ENCODE assay signal across 9 cellular contexts in genomic region chr14:56491299-56492285, GRCh38.
DNase-seq lines count a peak whose midpoint lies in the region; ATAC-seq and TF ChIP-seq lines count a peak whose summit lies in the region.
"Had no signal": no experiment of that assay in that cellular context is flagged by ENCODE, and none has a peak within 500 bp of the region (broad histone marks: within the 10 kb centered on the region; RNA-seq: fewer than 3 reads in every experiment).

No MANE protein-coding gene starts in this region.

- ATAC-seq in memory B cell (ENCODE audit: low read depth) (peak; percentile 77), upper lobe of left lung (ENCODE audit: low FRiP score in 2 of 2) (peak; percentile 64 to 82)

- POLR2A ChIA-PET in HEK293T (lab: Yijun Ruan, JAX): no interaction called here

- WGBS in upper lobe of left lung, 2 donors: 31 to 32% methylated on average over 10 of the region's 10 CpGs

- CTCF ChIA-PET in HEK293T (lab: Yijun Ruan, JAX): interaction anchor here (0.7 to 1.4 kb wide), 7 partner anchors 21 to 823 kb away, joined by 3 to 7 read pairs (median 4); no protein-coding TSS in a partner anchor

- H3K27ac ChIP-seq in upper lobe of left lung: no peak overlapping the region

- DNase-seq in NCI-H1436 (lab: John Stamatoyannopoulos, UW) (peak; percentile 79), NCI-H1436 treated with DMSO at 0.1 percent for 48 hours (lab: John Stamatoyannopoulos, UW) (no peak), HEK293T (ENCODE audit: extremely low spot score) (peak; percentile 56), NCI-H1417 (lab: John Stamatoyannopoulos, UW) (peak; percentile 72 to 93 (median 83)), SW480 (ENCODE audit: low spot score) (peak; percentile 70), dermis microvascular lymphatic vessel endothelial cell (ENCODE audit: low read depth in 2 of 2) (peak; percentile 30 to 57), memory B cell (ENCODE audit: low spot score in 2 of 2) (peak in 1 of 2 donors; percentile 11), upper lobe of left lung (no peak)

- no peaks in the 10 kb centered on the region for H3K27me3 ChIP-seq in upper lobe of left lung

- H3K4me1 Mint-ChIP-seq in memory B cell: peaks cover 4% of the 10 kb centered on the region
- H3K4me1 Mint-ChIP-seq: central memory CD8-positive, alpha-beta T cell had no signal

- H3K4me3 Mint-ChIP-seq in memory B cell: no peak overlapping the region
- H3K4me3 Mint-ChIP-seq: central memory CD8-positive, alpha-beta T cell had no signal

- no peaks in the 10 kb centered on the region for H3K36me3 ChIP-seq in upper lobe of left lung

- peaks cover 4% of the 10 kb centered on the region for H3K27me3 Mint-ChIP-seq in memory B cell

- H3K4me3 ChIP-seq in upper lobe of left lung: no peak overlapping the region

- no peaks in the 10 kb centered on the region for H3K9me3 Mint-ChIP-seq in memory B cell
- H3K9me3 Mint-ChIP-seq: central memory CD8-positive, alpha-beta T cell had no signal

- no peak for TF ChIP-seq POLR2A in upper lobe of left lung (IDR thresholded peaks at IDR 0.05)

- H3K4me1 ChIP-seq in upper lobe of left lung: peaks cover 0 to 6% (median 0%) of the 10 kb centered on the region in 4 donors

- TF ChIP-seq EP300 in upper lobe of left lung (IDR thresholded peaks at IDR 0.05): no peak

- peak; percentile 28 to 66 (median 62) for TF ChIP-seq CTCF in upper lobe of left lung (IDR thresholded peaks at IDR 0.05)

- H3K36me3 Mint-ChIP-seq in memory B cell: no peaks in the 10 kb centered on the region

- H3K9me3 ChIP-seq in upper lobe of left lung: no peaks in the 10 kb centered on the region

- H3K27ac Mint-ChIP-seq in memory B cell: no peak overlapping the region

TF ChIP-seq in HEK293T, 16 proteins besides CTCF, POLR2A, EP300 and RAD21:
- TF ChIP-seq ARNT (IDR thresholded peaks at IDR 0.05): no peak
- no peak for TF ChIP-seq FOXA1 (IDR thresholded peaks at IDR 0.05)
- TF ChIP-seq BHLHE40 (IDR thresholded peaks at IDR 0.05; ENCODE audit: borderline replicate concordance): no peak
- no peak for TF ChIP-seq SP1 (IDR thresholded peaks at IDR 0.05)
- no peak for TF ChIP-seq FOXK2 (IDR thresholded peaks at IDR 0.05)
- no peak for TF ChIP-seq HDGF (IDR thresholded peaks at IDR 0.05; ENCODE audit: borderline replicate concordance)

Comparison
In these comparisons a context has a peak if more than half of its experiments do, and no peak if none do; other contexts are left out.
1. DNase-seq: peak in NCI-H1436 (single experiment), HEK293T (single experiment), NCI-H1417 (3 of 3), SW480 (single experiment) and dermis microvascular lymphatic vessel endothelial cell (2 of 2); none in NCI-H1436 treated with DMSO at 0.1 percent for 48 hours (single experiment) and upper lobe of left lung (0 of 2).